Comparison of ENCODE assay signal across 19 cellular contexts in genomic region chr10:115861864-115862263, GRCh38.
DNase-seq lines count a peak whose midpoint lies in the region; ATAC-seq, FAIRE-seq and TF ChIP-seq lines count a peak whose summit lies in the region.
"Had no signal": no experiment of that assay in that cellular context is flagged by ENCODE, and none has a peak within 500 bp of the region (broad histone marks: within the 10 kb centered on the region; RNA-seq: fewer than 3 reads in every experiment).

No MANE protein-coding gene starts in this region.

- DNase-seq in EL (peak; percentile 69), RCC 7860 (ENCODE audit: low spot score) (peak; percentile 74), epithelial cell of proximal tubule (ENCODE audit: low read depth) (peak; percentile 18), renal cortical epithelial cell (ENCODE audit: low read depth) (peak; percentile 78), NCI-H2081 (lab: John Stamatoyannopoulos, UW) (no peak), ureter (ENCODE audit: low spot score) (no peak), Karpas-422 (no peak)
- DNase-seq: activated effector memory CD4-positive, alpha-beta T cell treated with Interleukin-2 at 50 U/mL for 16 hours; aorta; DMS79; NCI-H1436 treated with DMSO at 0.1 percent for 48 hours; NCI-H446; right cardiac atrium; tibial artery had no signal

- no peaks in the 10 kb centered on the region for H3K36me3 ChIP-seq in Karpas-422 (ENCODE audit: insufficient read depth, low read length)
- H3K36me3 ChIP-seq: HAP-1, SJSA1, tibial artery had no signal

- no peak overlapping the region for H3K9ac ChIP-seq in Karpas-422 (ENCODE audit: low read length)

- H4K20me1 ChIP-seq in Karpas-422 (ENCODE audit: insufficient read depth, low read depth, low read length), result no peaks in the 10 kb centered on the region

- H3K4me3 ChIP-seq in epithelial cell of proximal tubule (ENCODE audit: low read depth, low read length), result no peak overlapping the region
- no peak overlapping the region for H3K4me3 ChIP-seq in Karpas-422 (ENCODE audit: low read length)
- H3K4me3 ChIP-seq: HAP-1, K562, SJSA1, tibial artery had no signal

- H3K27me3 ChIP-seq in Karpas-422 (ENCODE audit: low read length), result no peaks in the 10 kb centered on the region
- H3K27me3 ChIP-seq: SJSA1, tibial artery had no signal

- H3K79me2 ChIP-seq in Karpas-422 (ENCODE audit: low read length), result no peaks in the 10 kb centered on the region

- no peaks in the 10 kb centered on the region for H3K4me1 ChIP-seq in Karpas-422 (ENCODE audit: low read length)
- H3K4me1 ChIP-seq: HAP-1, SJSA1, tibial artery had no signal

- H3K4me2 ChIP-seq in Karpas-422 (ENCODE audit: low read depth, low read length, poor library complexity, severe bottlenecking), result no peak overlapping the region

- peak; percentile 94 for FAIRE-seq in RCC 7860 (lab: Jason Lieb, UNC)
- FAIRE-seq: K562 had no signal

- ATAC-seq in HG03095 (IDR thresholded peaks at IDR 0.05; ENCODE audit: unreplicated experiment), result no peak
- ATAC-seq: K562, right cardiac atrium had no signal

- no peak for TF ChIP-seq CTCF in epithelial cell of proximal tubule (conservative IDR thresholded peaks at IDR 0.05; ENCODE audit: low read depth, low read length)

- H3K9me3 ChIP-seq in Karpas-422 (ENCODE audit: low read length), result no peaks in the 10 kb centered on the region
- H3K9me3 ChIP-seq: HAP-1, SJSA1, tibial artery had no signal

- no peaks in the 10 kb centered on the region for H3K9me2 ChIP-seq in Karpas-422 (replicated peaks; ENCODE audit: insufficient read depth, low read length)

- no peak overlapping the region for H3K27ac ChIP-seq in Karpas-422 (ENCODE audit: low read length)
- H3K27ac ChIP-seq: C4-2B, SJSA1, tibial artery had no signal

- H2AFZ ChIP-seq in Karpas-422 (ENCODE audit: low read length), result no peak overlapping the region

Comparison
In these comparisons a context has a peak if more than half of its experiments do, and no peak if none do; other contexts are left out.
1. DNase-seq: peak in EL (single experiment), RCC 7860 (single experiment), epithelial cell of proximal tubule (single experiment) and renal cortical epithelial cell (single experiment); none in NCI-H2081 (0 of 2), ureter (single experiment) and Karpas-422 (single experiment).